9 cellular contexts compared by ENCODE assay signal in the genomic region with DNA sequence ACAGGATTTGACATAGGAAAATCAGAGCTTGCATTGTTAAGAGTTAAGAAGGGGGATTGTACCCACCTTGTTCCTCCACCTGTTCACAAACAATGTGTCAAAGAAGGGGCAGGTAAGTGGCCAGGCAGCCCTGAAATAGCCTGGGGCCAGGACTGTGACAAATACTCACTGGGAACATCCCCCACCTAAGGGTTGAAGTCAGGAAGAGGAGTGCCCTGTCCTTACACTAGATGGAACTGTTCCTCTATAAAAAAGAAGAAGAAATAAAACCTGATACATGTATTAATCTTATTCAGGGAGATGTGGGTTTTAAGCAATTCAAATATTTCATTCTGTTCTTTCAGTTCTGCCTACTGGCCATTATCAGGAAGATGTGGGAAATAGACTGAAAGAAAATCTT. TPM values are rescaled to one million over a fixed set of nuclear protein-coding genes. Genes with fewer than 3 reads are reported as not detected.
DNase-seq lines count a peak whose midpoint lies in the region; ATAC-seq and TF ChIP-seq lines count a peak whose summit lies in the region.
"Had no signal": no experiment of that assay in that cellular context is flagged by ENCODE, and none has a peak within 500 bp of the region (broad histone marks: within the 10 kb centered on the region; RNA-seq: fewer than 3 reads in every experiment).

No MANE protein-coding gene starts in this region.

- no peak overlapping the region for H3K27ac ChIP-seq in liver (ENCODE audit: low read depth in 1 of 2, low read length in 2 of 2)
- no peak overlapping the region for H3K27ac ChIP-seq in body of pancreas
- H3K27ac ChIP-seq: right atrium auricular region had no signal

- H3K36me3 ChIP-seq in Loucy (ENCODE audit: insufficient read depth, low read length): no peaks in the 10 kb centered on the region
- no peaks in the 10 kb centered on the region for H3K36me3 ChIP-seq in liver (ENCODE audit: control insufficient read depth in 4 of 4, insufficient read depth in 3 of 4, low read depth in 1 of 4, low read length in 3 of 4)
- no peaks in the 10 kb centered on the region for H3K36me3 ChIP-seq in body of pancreas (replicated peaks in 1 of 2; ENCODE audit: insufficient read depth in 1 of 2, low read depth in 2 of 2)
- H3K36me3 ChIP-seq: right atrium auricular region had no signal

- no peak overlapping the region for H3K4me2 ChIP-seq in Loucy (ENCODE audit: low read depth, low read length, poor library complexity, severe bottlenecking)

- H3K9me2 ChIP-seq in Loucy (replicated peaks; ENCODE audit: low read depth, low read length): no peaks in the 10 kb centered on the region

- no peak for TF ChIP-seq POLR2A in body of pancreas (IDR thresholded peaks at IDR 0.05)

- TF ChIP-seq RAD21 in liver (IDR thresholded peaks at IDR 0.05): peak; percentile 28 to 53

- no peak for ATAC-seq in omental fat pad (ENCODE audit: low FRiP score)
- no peak for ATAC-seq in body of pancreas
- ATAC-seq: T-helper 17 cell had no signal

- TF ChIP-seq CTCF in GM10248 (IDR thresholded peaks at IDR 0.05; ENCODE audit: control extremely low read depth, extremely low read depth, low read depth, missing control alignments) (peak; percentile 31), Loucy (conservative IDR thresholded peaks at IDR 0.05; ENCODE audit: low read length) (peak; percentile 49), astrocyte of the cerebellum (IDR thresholded peaks at IDR 0.05; ENCODE audit: low read depth, low read length, missing control alignments) (peak; percentile 23), liver (IDR thresholded peaks at IDR 0.05; ENCODE audit: low read depth, low read length, missing input control) (peak; percentile 22), omental fat pad (IDR thresholded peaks at IDR 0.05) (no peak), body of pancreas (IDR thresholded peaks at IDR 0.05) (peak in 1 of 7 experiments; percentile 7)

- DNase-seq in GM10248 (ENCODE audit: extremely low spot score): peak; percentile 29
- no peak for DNase-seq in astrocyte of the cerebellum (ENCODE audit: low read depth)
- DNase-seq in omental fat pad (ENCODE audit: low spot score): no peak
- no peak for DNase-seq in HK-2 (ENCODE audit: unreplicated experiment)
- no peak for DNase-seq in body of pancreas
- DNase-seq: T-helper 17 cell had no signal

- H3K27me3 ChIP-seq in Loucy (ENCODE audit: insufficient read depth, low read length, poor library complexity, severe bottlenecking) (no peaks in the 10 kb centered on the region), liver (ENCODE audit: control insufficient read depth in 4 of 4, insufficient read depth in 4 of 4, low read length in 3 of 4) (no peaks in the 10 kb centered on the region), body of pancreas (no peaks in the 10 kb centered on the region)
- H3K27me3 ChIP-seq: right atrium auricular region had no signal

- intact Hi-C loops in body of pancreas (cut with DNase I): no loop called here

- H2AFZ ChIP-seq in Loucy (ENCODE audit: low read length): no peak overlapping the region

- in situ Hi-C loops in astrocyte of the cerebellum (cut with HindIII; ENCODE audit: low sequenced_read_pairs): no loop called here

- H3K4me3 ChIP-seq in Loucy (ENCODE audit: low read length, poor library complexity, severe bottlenecking) (no peak overlapping the region), astrocyte of the cerebellum (ENCODE audit: low read depth, low read length) (no peak overlapping the region), liver (ENCODE audit: low read depth in 1 of 3, low read length in 3 of 3) (no peak overlapping the region), body of pancreas (no peak overlapping the region)
- H3K4me3 ChIP-seq: right atrium auricular region had no signal

- no peaks in the 10 kb centered on the region for H3K4me1 ChIP-seq in Loucy (ENCODE audit: insufficient read depth, low read length, poor library complexity, severe bottlenecking)
- H3K4me1 ChIP-seq in liver (ENCODE audit: control insufficient read depth in 4 of 4, insufficient read depth in 4 of 4, low read length in 3 of 4): peaks cover 5 to 24% (median 16%) of the 10 kb centered on the region in 4 donors
- H3K4me1 ChIP-seq in body of pancreas: peaks cover 13% of the 10 kb centered on the region
- H3K4me1 ChIP-seq: right atrium auricular region had no signal

- H3K79me2 ChIP-seq in Loucy (ENCODE audit: insufficient read depth, low read length): no peaks in the 10 kb centered on the region

- CTCF ChIA-PET in GM10248 (lab: Yijun Ruan, JAX): interaction anchor here (0.8 to 2.7 kb wide), 10 partner anchors 16 to 462 kb away, joined by 3 to 9 read pairs (median 4); a partner anchor contains a TSS

- no peaks in the 10 kb centered on the region for H3F3A ChIP-seq in Loucy (ENCODE audit: low read depth)

- POLR2A ChIA-PET in GM10248 (lab: Yijun Ruan, JAX): no interaction called here

- H3K9me3 ChIP-seq in Loucy (ENCODE audit: insufficient read depth, low read depth, low read length) (no peaks in the 10 kb centered on the region), liver (ENCODE audit: control insufficient read depth in 4 of 4, low read length in 3 of 4) (no peaks in the 10 kb centered on the region), body of pancreas (no peaks in the 10 kb centered on the region)
- H3K9me3 ChIP-seq: right atrium auricular region had no signal

- H4K20me1 ChIP-seq in Loucy (ENCODE audit: insufficient read depth, low read length, poor library complexity, severe bottlenecking): no peaks in the 10 kb centered on the region

- H3K9ac ChIP-seq in Loucy (ENCODE audit: low read depth, low read length, poor library complexity, severe bottlenecking) (no peak overlapping the region), liver (ENCODE audit: low read depth in 1 of 2, low read length in 2 of 2) (no peak overlapping the region)

TF ChIP-seq in liver, 16 proteins besides CTCF, POLR2A, EP300 and RAD21:
- TF ChIP-seq TAF1 (conservative IDR thresholded peaks at IDR 0.05): no peak
- no peak for TF ChIP-seq HNF4G (IDR thresholded peaks at IDR 0.05)
- TF ChIP-seq EGR1 (IDR thresholded peaks at IDR 0.05; ENCODE audit: low read depth in 2 of 2): no peak
- no peak for TF ChIP-seq SP1 (IDR thresholded peaks at IDR 0.05)
- TF ChIP-seq, protein P1, sequence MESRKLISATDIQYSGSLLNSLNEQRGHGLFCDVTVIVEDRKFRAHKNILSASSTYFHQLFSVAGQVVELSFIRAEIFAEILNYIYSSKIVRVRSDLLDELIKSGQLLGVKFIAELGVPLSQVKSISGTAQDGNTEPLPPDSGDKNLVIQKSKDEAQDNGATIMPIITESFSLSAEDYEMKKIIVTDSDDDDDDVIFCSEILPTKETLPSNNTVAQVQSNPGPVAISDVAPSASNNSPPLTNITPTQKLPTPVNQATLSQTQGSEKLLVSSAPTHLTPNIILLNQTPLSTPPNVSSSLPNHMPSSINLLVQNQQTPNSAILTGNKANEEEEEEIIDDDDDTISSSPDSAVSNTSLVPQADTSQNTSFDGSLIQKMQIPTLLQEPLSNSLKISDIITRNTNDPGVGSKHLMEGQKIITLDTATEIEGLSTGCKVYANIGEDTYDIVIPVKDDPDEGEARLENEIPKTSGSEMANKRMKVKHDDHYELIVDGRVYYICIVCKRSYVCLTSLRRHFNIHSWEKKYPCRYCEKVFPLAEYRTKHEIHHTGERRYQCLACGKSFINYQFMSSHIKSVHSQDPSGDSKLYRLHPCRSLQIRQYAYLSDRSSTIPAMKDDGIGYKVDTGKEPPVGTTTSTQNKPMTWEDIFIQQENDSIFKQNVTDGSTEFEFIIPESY (IDR thresholded peaks at IDR 0.05): no peak
- TF ChIP-seq, protein P2, sequence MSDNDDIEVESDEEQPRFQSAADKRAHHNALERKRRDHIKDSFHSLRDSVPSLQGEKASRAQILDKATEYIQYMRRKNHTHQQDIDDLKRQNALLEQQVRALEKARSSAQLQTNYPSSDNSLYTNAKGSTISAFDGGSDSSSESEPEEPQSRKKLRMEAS (IDR thresholded peaks at IDR 0.05): no peak
- no peak for TF ChIP-seq FOXA2 (IDR thresholded peaks at IDR 0.05)
- TF ChIP-seq GABPA (IDR thresholded peaks at IDR 0.05 in 1 of 2, conservative IDR thresholded peaks at IDR 0.05 in 1 of 2): no peak
- TF ChIP-seq FOXA1 (IDR thresholded peaks at IDR 0.05): no peak
- TF ChIP-seq, protein P3, sequence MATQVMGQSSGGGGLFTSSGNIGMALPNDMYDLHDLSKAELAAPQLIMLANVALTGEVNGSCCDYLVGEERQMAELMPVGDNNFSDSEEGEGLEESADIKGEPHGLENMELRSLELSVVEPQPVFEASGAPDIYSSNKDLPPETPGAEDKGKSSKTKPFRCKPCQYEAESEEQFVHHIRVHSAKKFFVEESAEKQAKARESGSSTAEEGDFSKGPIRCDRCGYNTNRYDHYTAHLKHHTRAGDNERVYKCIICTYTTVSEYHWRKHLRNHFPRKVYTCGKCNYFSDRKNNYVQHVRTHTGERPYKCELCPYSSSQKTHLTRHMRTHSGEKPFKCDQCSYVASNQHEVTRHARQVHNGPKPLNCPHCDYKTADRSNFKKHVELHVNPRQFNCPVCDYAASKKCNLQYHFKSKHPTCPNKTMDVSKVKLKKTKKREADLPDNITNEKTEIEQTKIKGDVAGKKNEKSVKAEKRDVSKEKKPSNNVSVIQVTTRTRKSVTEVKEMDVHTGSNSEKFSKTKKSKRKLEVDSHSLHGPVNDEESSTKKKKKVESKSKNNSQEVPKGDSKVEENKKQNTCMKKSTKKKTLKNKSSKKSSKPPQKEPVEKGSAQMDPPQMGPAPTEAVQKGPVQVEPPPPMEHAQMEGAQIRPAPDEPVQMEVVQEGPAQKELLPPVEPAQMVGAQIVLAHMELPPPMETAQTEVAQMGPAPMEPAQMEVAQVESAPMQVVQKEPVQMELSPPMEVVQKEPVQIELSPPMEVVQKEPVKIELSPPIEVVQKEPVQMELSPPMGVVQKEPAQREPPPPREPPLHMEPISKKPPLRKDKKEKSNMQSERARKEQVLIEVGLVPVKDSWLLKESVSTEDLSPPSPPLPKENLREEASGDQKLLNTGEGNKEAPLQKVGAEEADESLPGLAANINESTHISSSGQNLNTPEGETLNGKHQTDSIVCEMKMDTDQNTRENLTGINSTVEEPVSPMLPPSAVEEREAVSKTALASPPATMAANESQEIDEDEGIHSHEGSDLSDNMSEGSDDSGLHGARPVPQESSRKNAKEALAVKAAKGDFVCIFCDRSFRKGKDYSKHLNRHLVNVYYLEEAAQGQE (IDR thresholded peaks at IDR 0.05): no peak
- TF ChIP-seq NR2F2 (IDR thresholded peaks at IDR 0.05): no peak
- TF ChIP-seq, protein P4, sequence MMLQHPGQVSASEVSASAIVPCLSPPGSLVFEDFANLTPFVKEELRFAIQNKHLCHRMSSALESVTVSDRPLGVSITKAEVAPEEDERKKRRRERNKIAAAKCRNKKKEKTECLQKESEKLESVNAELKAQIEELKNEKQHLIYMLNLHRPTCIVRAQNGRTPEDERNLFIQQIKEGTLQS (IDR thresholded peaks at IDR 0.05): no peak
- TF ChIP-seq HNF4A (conservative IDR thresholded peaks at IDR 0.05): no peak
- TF ChIP-seq JUND (IDR thresholded peaks at IDR 0.05): no peak
- no peak for TF ChIP-seq YY1 (IDR thresholded peaks at IDR 0.05)
- no peak for TF ChIP-seq RXRA (IDR thresholded peaks at IDR 0.05)

RNA-seq across cellular contexts. Expression of a gene that starts 41.9 kb away (rescaled TPM):
- total RNA-seq in liver (under 1 TPM in 1 of 2 donors, not detected in 1; 0.84 TPM), omental fat pad (1 to 10 TPM in 3 of 4 donors, under 1 TPM in 1; 0.37 to 6.7 (median 5.2) TPM), body of pancreas (under 1 TPM in 1 of 2 donors, not detected in 1; 0.52 TPM)
- under 1 TPM; 0.02 to 0.14 TPM for polyA plus RNA-seq in liver
- total RNA-seq: T-helper 17 cell had no signal

Comparison
In these comparisons a context has a peak if more than half of its experiments do, and no peak if none do; other contexts are left out.
1. CTCF ChIP-seq: peak in GM10248 (single experiment), Loucy (single experiment), astrocyte of the cerebellum (single experiment) and liver (single experiment); none in omental fat pad (0 of 3).